Comparison of ENCODE assay signal across 15 cellular contexts in the genomic region with DNA sequence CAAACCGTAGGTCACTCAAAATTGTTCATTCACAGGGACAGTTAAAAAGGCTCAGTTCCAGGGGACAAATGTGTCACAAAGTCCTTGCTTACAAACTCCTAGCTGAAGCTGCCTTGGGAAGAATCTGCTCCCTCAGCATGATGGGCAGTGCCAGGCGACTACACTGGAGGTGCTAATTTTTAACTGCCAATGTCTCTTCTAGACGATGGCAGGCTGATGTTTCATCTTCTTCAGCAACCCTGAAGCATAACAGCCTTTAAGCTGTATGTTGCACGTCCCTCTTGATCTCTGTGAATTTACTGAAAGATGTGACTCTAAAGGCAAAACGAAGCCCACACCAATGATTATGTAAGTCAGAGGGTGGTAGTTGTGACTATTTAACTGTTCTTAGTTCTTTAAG. TPM values are rescaled to one million over a fixed set of nuclear protein-coding genes. Genes with fewer than 3 reads are reported as not detected.
A peak's percentile ranks its signal among the peaks of the same experiment; 100 is the strongest.
DNase-seq lines count a peak whose midpoint lies in the region; ATAC-seq and TF ChIP-seq lines count a peak whose summit lies in the region.
"Had no signal": no experiment of that assay in that cellular context is flagged by ENCODE, and none has a peak within 500 bp of the region (broad histone marks: within the 10 kb centered on the region; RNA-seq: fewer than 3 reads in every experiment).

No MANE protein-coding gene starts in this region.

- H3K9ac ChIP-seq in SK-N-MC (ENCODE audit: insufficient read length) = no peak overlapping the region

- no peaks in the 10 kb centered on the region for H3K4me1 ChIP-seq in adrenal gland (replicated peaks in 1 of 2)
- H3K4me1 ChIP-seq: BE2C had no signal

- H3K4me3 ChIP-seq in SK-N-MC (no peak overlapping the region), adrenal gland (no peak overlapping the region)
- H3K4me3 ChIP-seq: PC-9 had no signal

- TF ChIP-seq CTCF in adrenal gland (IDR thresholded peaks at IDR 0.05) = no peak

- H3K9me3 Mint-ChIP-seq in activated T-cell treated with anti-CD3 and anti-CD28 coated beads, Interleukin-2, amount 50 U/mL, for 24 hours = no peaks in the 10 kb centered on the region
- H3K9me3 Mint-ChIP-seq in stimulated activated effector memory CD8-positive, alpha-beta T cell treated with anti-CD3 and anti-CD28 coated beads, Interleukin-12 subunit alpha, Interleukin-12 subunit beta, amount 100 ng/mL, for 72 hours = no peaks in the 10 kb centered on the region
- H3K9me3 Mint-ChIP-seq: CD8-positive, alpha-beta T cell had no signal

- TF ChIP-seq POLR2A in adrenal gland (IDR thresholded peaks at IDR 0.05) = no peak

- H3K27ac Mint-ChIP-seq in activated T-cell treated with anti-CD3 and anti-CD28 coated beads, Interleukin-2, amount 50 U/mL, for 24 hours = peak overlapping the region; percentile 44
- H3K27ac Mint-ChIP-seq in stimulated activated effector memory CD8-positive, alpha-beta T cell treated with anti-CD3 and anti-CD28 coated beads, Interleukin-12 subunit alpha, Interleukin-12 subunit beta, amount 100 ng/mL, for 72 hours = peak overlapping the region; percentile 45

- H3K36me3 Mint-ChIP-seq in activated T-cell treated with anti-CD3 and anti-CD28 coated beads, Interleukin-2, amount 50 U/mL, for 24 hours (ENCODE audit: low read depth) = peaks cover 78% of the 10 kb centered on the region
- H3K36me3 Mint-ChIP-seq in stimulated activated effector memory CD8-positive, alpha-beta T cell treated with anti-CD3 and anti-CD28 coated beads, Interleukin-12 subunit alpha, Interleukin-12 subunit beta, amount 100 ng/mL, for 72 hours = peaks cover 68% of the 10 kb centered on the region

- DNase-seq in activated T-cell treated with anti-CD3 and anti-CD28 coated beads, Interleukin-2, amount 50 U/mL, for 24 hours = no peak
- no peak for DNase-seq in activated T-cell treated with anti-CD3 and anti-CD28 coated beads, Interleukin-2, amount 50 U/mL, for 1 hour
- DNase-seq in SK-N-MC (ENCODE audit: low read depth, low spot score) (no peak), caudate nucleus (lab: John Stamatoyannopoulos, UW) (peak in 3 of 61 donors; percentile 7 to 24 (median 9)), NCI-H1092 treated with DMSO at 0.1 percent for 48 hours (lab: John Stamatoyannopoulos, UW) (no peak), adrenal gland (no peak)
- no peak for DNase-seq in stimulated activated effector memory CD8-positive, alpha-beta T cell treated with anti-CD3 and anti-CD28 coated beads, Interleukin-12 subunit alpha, Interleukin-12 subunit beta, amount 100 ng/mL, for 72 hours (ENCODE audit: low spot score in 2 of 2)
- DNase-seq: GOT3, NCI-H524 treated with DMSO at 0.1 percent for 48 hours had no signal

- peaks cover 8% of the 10 kb centered on the region for H3K4me1 Mint-ChIP-seq in activated T-cell treated with anti-CD3 and anti-CD28 coated beads, Interleukin-2, amount 50 U/mL, for 24 hours (ENCODE audit: low read depth)
- peaks cover 6% of the 10 kb centered on the region for H3K4me1 Mint-ChIP-seq in stimulated activated effector memory CD8-positive, alpha-beta T cell treated with anti-CD3 and anti-CD28 coated beads, Interleukin-12 subunit alpha, Interleukin-12 subunit beta, amount 100 ng/mL, for 72 hours

- intact Hi-C loops in adrenal gland (cut with DNase I) = loop anchor here (10.0 kb wide), 2 partner anchors 252 to 282 kb away; a partner anchor contains a TSS

- H3K27me3 Mint-ChIP-seq in activated T-cell treated with anti-CD3 and anti-CD28 coated beads, Interleukin-2, amount 50 U/mL, for 24 hours = no peaks in the 10 kb centered on the region

- H3K9me3 ChIP-seq in SK-N-MC (ENCODE audit: low read depth, low read length) = no peaks in the 10 kb centered on the region
- H3K9me3 ChIP-seq in adrenal gland (replicated peaks in 1 of 3) = no peaks in the 10 kb centered on the region
- H3K9me3 ChIP-seq: BE2C had no signal

- ATAC-seq in stimulated activated effector memory CD8-positive, alpha-beta T cell treated with anti-CD3 and anti-CD28 coated beads, Interleukin-12 subunit alpha, Interleukin-12 subunit beta, amount 100 ng/mL, for 72 hours = no peak
- ATAC-seq in GM21447 (IDR thresholded peaks at IDR 0.05; ENCODE audit: unreplicated experiment) = no peak

- H3K27ac ChIP-seq in SK-N-MC (peak overlapping the region; percentile 25; the same call in 1 of the 2 replicates), caudate nucleus (ENCODE audit: low read depth, low read length) (peak overlapping the region; percentile 73), adrenal gland (no peak overlapping the region)
- H3K27ac ChIP-seq: PC-9 had no signal

- WGBS in adrenal gland, 4 donors = 93 to 95% (median 94%) methylated on average over 5 of the region's 5 CpGs

- H3K27me3 ChIP-seq in adrenal gland = no peaks in the 10 kb centered on the region
- H3K27me3 ChIP-seq: BE2C had no signal

- H3K36me3 ChIP-seq in SK-N-MC (ENCODE audit: insufficient read depth, low read length) = peaks cover 47% of the 10 kb centered on the region
- peaks cover 0 to 30% of the 10 kb centered on the region in 2 donors for H3K36me3 ChIP-seq in adrenal gland (replicated peaks in 1 of 2)

- H3K4me3 Mint-ChIP-seq in activated T-cell treated with anti-CD3 and anti-CD28 coated beads, Interleukin-2, amount 50 U/mL, for 24 hours = no peak overlapping the region
- H3K4me3 Mint-ChIP-seq in stimulated activated effector memory CD8-positive, alpha-beta T cell treated with anti-CD3 and anti-CD28 coated beads, Interleukin-12 subunit alpha, Interleukin-12 subunit beta, amount 100 ng/mL, for 72 hours = no peak overlapping the region
- H3K4me3 Mint-ChIP-seq: CD8-positive, alpha-beta T cell had no signal

RNA-seq across cellular contexts. Expression of a gene that starts 11.3 kb away (rescaled TPM):
- total RNA-seq in adrenal gland = 10 to 100 TPM in 7 of 8 donors, 1 to 10 TPM in 1; 8.1 to 34.5 (median 13.8) TPM
- polyA plus RNA-seq in adrenal gland = 10 to 100 TPM in 1 of 3 donors, 1 to 10 TPM in 2; 3.1 to 18.0 (median 4.3) TPM

RNA-seq across cellular contexts. Expression of a gene that starts 39.4 kb away (rescaled TPM):
- 10 to 100 TPM; 34.7 to 63.5 (median 46.6) TPM for total RNA-seq in adrenal gland
- polyA plus RNA-seq in adrenal gland = 10 to 100 TPM in 2 of 3 donors, 1 to 10 TPM in 1; 4.5 to 22.4 (median 11.7) TPM

RNA-seq across cellular contexts. Expression of a gene that starts 53.9 kb away (rescaled TPM):
- under 1 TPM in 5 of 8 donors, not detected in 3; 0.40 to 0.79 (median 0.55) TPM for total RNA-seq in adrenal gland
- polyA plus RNA-seq in adrenal gland = 1 to 10 TPM in 1 of 3 donors, under 1 TPM in 2; 0.20 to 1.9 (median 0.57) TPM
- total RNA-seq: A172, HepG2, PC-9 had no signal
- polyA plus RNA-seq: HepG2 had no signal

Comparison
In these comparisons a context has a peak if more than half of its experiments do, and no peak if none do; other contexts are left out.
1. H3K27ac ChIP-seq: peak in SK-N-MC (single experiment) and caudate nucleus (single experiment); none in adrenal gland (0 of 5).